In genomic region chr3:191330309-191330712, GRCh38 we compare ENCODE assay signal across 8 cellular contexts. TPM values are rescaled to one million over a fixed set of nuclear protein-coding genes. Genes with fewer than 3 reads are reported as not detected.
A peak's percentile ranks its signal among the peaks of the same experiment; 100 is the strongest.
DNase-seq lines count a peak whose midpoint lies in the region; ATAC-seq and TF ChIP-seq lines count a peak whose summit lies in the region.

Gene UTS2B (minus strand): TSS chr3:191330526. CDS start chr3:191282189, 48,337 bp downstream.

- no peak for ATAC-seq in GM19351 (IDR thresholded peaks at IDR 0.05; ENCODE audit: unreplicated experiment)

- peak within 1 kb of the TSS; percentile 93 for H3K27ac ChIP-seq in A673 (ENCODE audit: low read depth, low read length, poor library complexity, severe bottlenecking)
- peak within 1 kb of the TSS; percentile 82 to 92 for H3K27ac ChIP-seq in ovary

- no peak within 1 kb of the TSS for H3K27ac Mint-ChIP-seq in activated CD4-positive, alpha-beta memory T cell treated with anti-CD3 and anti-CD28 coated beads for 36 hours

- BruUV-seq in A673 (replicated peaks; lab: Mats Ljungman, UMichigan) = TSS peak; percentile 28

- H3K9me3 Mint-ChIP-seq in activated CD4-positive, alpha-beta memory T cell treated with anti-CD3 and anti-CD28 coated beads for 36 hours = no peaks in the 10 kb centered on the region

- H3K4me3 Mint-ChIP-seq in activated CD4-positive, alpha-beta memory T cell treated with anti-CD3 and anti-CD28 coated beads for 36 hours = peak within 1 kb of the TSS; percentile 71

- CTCF ChIA-PET in A673 (lab: Charles Lee) = no interaction called here
- CTCF ChIA-PET in activated CD4-positive, alpha-beta memory T cell treated with anti-CD3 and anti-CD28 coated beads for 36 hours (lab: Charles Lee) = no interaction called here

- intact Hi-C loops in A673 (cut with micrococcal nuclease; ENCODE audit: unreplicated experiment) = loop anchor here (5.0 kb wide), 1 partner anchor 52 kb away; no protein-coding TSS in a partner anchor
- intact Hi-C loops in activated CD4-positive, alpha-beta memory T cell treated with anti-CD3 and anti-CD28 coated beads for 36 hours (cut with micrococcal nuclease) = no loop called here
- intact Hi-C loops in ovary (cut with DNase I) = no loop called here

- H3K36me3 ChIP-seq in A673 (ENCODE audit: insufficient read depth, low read length, poor library complexity, severe bottlenecking) = no peaks in the 10 kb centered on the region
- H3K36me3 ChIP-seq in H7 (replicated peaks; ENCODE audit: control insufficient read depth, insufficient read depth, low read length) = no peaks in the 10 kb centered on the region
- no peaks in the 10 kb centered on the region for H3K36me3 ChIP-seq in ovary

- TF ChIP-seq POLR2A in ovary (IDR thresholded peaks at IDR 0.05) = no peak

- DNase-seq in A673 (ENCODE audit: low spot score) (peak; percentile 36), H7 (no peak), glomerular visceral epithelial cell (ENCODE audit: extremely low spot score) (peak; percentile 40), ovary (peak in 1 of 5 donors; percentile 31), OCI-M1 (lab: John Stamatoyannopoulos, UW) (no peak)
- DNase-seq in activated CD4-positive, alpha-beta memory T cell treated with anti-CD3 and anti-CD28 coated beads for 36 hours = no peak
- DNase-seq in stimulated activated CD4-positive, alpha-beta T cell treated with anti-CD3 and anti-CD28 coated beads, Interleukin-4, amount 100 ng/mL, for 4 hours = no peak

- peak within 1 kb of the TSS; percentile 93 for H3K4me3 ChIP-seq in A673 (ENCODE audit: low read depth, low read length, poor library complexity, severe bottlenecking)
- H3K4me3 ChIP-seq in H7 (ENCODE audit: insufficient read depth, low read depth, low read length) = peak within 1 kb of the TSS; percentile 78
- H3K4me3 ChIP-seq in ovary = peak within 1 kb of the TSS; percentile 82

- H3K9me3 ChIP-seq in A673 (ENCODE audit: low read depth, low read length, poor library complexity, severe bottlenecking) (no peaks in the 10 kb centered on the region), ovary (no peaks in the 10 kb centered on the region)

- no peak for TF ChIP-seq EP300 in ovary (IDR thresholded peaks at IDR 0.05)

- H3K4me1 Mint-ChIP-seq in activated CD4-positive, alpha-beta memory T cell treated with anti-CD3 and anti-CD28 coated beads for 36 hours (ENCODE audit: low read depth) = peaks cover 7% of the 10 kb centered on the region

- peaks cover 15% of the 10 kb centered on the region for H3K27me3 Mint-ChIP-seq in activated CD4-positive, alpha-beta memory T cell treated with anti-CD3 and anti-CD28 coated beads for 36 hours

- H3K36me3 Mint-ChIP-seq in activated CD4-positive, alpha-beta memory T cell treated with anti-CD3 and anti-CD28 coated beads for 36 hours = no peaks in the 10 kb centered on the region

- H3K4me1 ChIP-seq in A673 (ENCODE audit: insufficient read depth, low read length, poor library complexity, severe bottlenecking) (peaks cover 39% of the 10 kb centered on the region), ovary (ENCODE audit: insufficient read depth) (no peaks in the 10 kb centered on the region)

- 0 to 1% (median 1%) methylated on average over 7 of the region's 7 CpGs for WGBS in ovary, 3 donors

- POLR2A ChIA-PET in A673 (lab: Charles Lee; ENCODE audit: low non-redundant PET) = interaction anchor here (0.6 kb wide), 2 partner anchors 37 to 111 kb away, joined by 3 to 4 read pairs; no protein-coding TSS in a partner anchor
- POLR2A ChIA-PET in activated CD4-positive, alpha-beta memory T cell treated with anti-CD3 and anti-CD28 coated beads for 36 hours (lab: Charles Lee) = interaction anchor here (1.0 kb wide), 1 partner anchor 10 kb away, joined by 3 read pairs; no protein-coding TSS in a partner anchor

- TF ChIP-seq CTCF in A673 (conservative IDR thresholded peaks at IDR 0.05; ENCODE audit: low read depth, low read length) = no peak
- TF ChIP-seq CTCF in ovary (IDR thresholded peaks at IDR 0.05) = no peak

- H3K27me3 ChIP-seq in A673 (replicated peaks; ENCODE audit: insufficient read depth, low read depth, low read length, poor library complexity) (no peaks in the 10 kb centered on the region), H7 (ENCODE audit: control insufficient read depth, insufficient read depth, low read length) (peaks cover 12% of the 10 kb centered on the region), ovary (no peaks in the 10 kb centered on the region)

RNA-seq across cellular contexts. Expression of gene UTS2B, which starts in this region (rescaled TPM):
- total RNA-seq in A673 (2021) (2.4 and 4.7 TPM in 2 replicates), ovary (1 to 10 TPM in 1 of 7 donors, under 1 TPM in 6; 0.60 to 1.0 (median 0.94) TPM)
- total RNA-seq in H7 (2014; rRNA removed; shearing (Covaris generic)) = 0.28 TPM in 1 of 2 replicates, not detected in the other
- not detected for total RNA-seq in activated CD4-positive, alpha-beta memory T cell treated with anti-CD3 and anti-CD28 coated beads for 36 hours
- under 1 TPM; 0.63 to 0.80 TPM for polyA plus RNA-seq in ovary

Comparison
In these comparisons a context has a peak if more than half of its experiments do, and no peak if none do; other contexts are left out.
1. DNase-seq: peak in A673 (single experiment) and glomerular visceral epithelial cell (single experiment); none in H7 (single experiment), activated CD4-positive, alpha-beta memory T cell treated with anti-CD3 and anti-CD28 coated beads for 36 hours (single experiment), stimulated activated CD4-positive, alpha-beta T cell treated with anti-CD3 and anti-CD28 coated beads, Interleukin-4, amount 100 ng/mL, for 4 hours (0 of 2) and OCI-M1 (single experiment).
2. Peak in every context shown above with its lines, with median percentiles within 50 percentile points of each other: H3K4me3 ChIP-seq.